8 cellular contexts compared by ENCODE assay signal in the genomic region with DNA sequence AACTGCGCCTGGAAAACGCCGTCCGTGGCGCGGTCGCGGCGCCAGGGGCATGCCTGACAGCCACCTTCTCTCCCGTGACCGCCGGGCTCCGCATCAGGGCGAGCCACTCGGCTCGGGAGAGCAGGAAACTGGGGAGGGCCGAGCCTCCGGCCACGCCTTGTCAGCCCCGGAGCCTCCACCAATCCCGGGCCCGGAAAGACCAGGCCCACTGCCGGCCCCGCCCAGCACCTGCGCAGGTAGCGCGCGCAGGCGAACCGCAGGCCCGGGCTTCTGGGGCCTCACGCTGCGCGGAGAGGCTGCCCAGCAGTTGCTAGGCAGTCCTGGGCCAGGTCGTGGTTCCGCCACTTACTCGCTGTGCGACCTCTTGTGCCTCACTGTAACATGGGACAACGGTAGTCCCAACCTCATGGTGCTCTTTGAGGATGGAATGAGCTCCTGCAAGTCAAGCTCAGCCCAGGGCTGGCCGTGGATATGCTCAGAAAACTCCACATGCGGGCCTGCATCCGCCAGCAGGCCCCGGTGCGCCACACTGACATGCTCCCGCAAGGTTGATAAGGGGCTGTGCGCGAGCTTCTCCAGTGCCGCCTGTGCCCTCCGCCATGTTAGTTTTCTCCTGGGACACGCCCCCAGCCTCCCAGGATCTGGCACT.
DNase-seq lines count a peak whose midpoint lies in the region; ATAC-seq, FAIRE-seq and TF ChIP-seq lines count a peak whose summit lies in the region.

No MANE protein-coding gene starts in this region.

- peak overlapping the region; percentile 40 for H3K4me3 ChIP-seq in bronchial epithelial cell (ENCODE audit: low read depth, low read length)
- H3K4me3 ChIP-seq in stomach smooth muscle (ENCODE audit: low read length in 2 of 2) = peak overlapping the region; percentile 8 to 35
- no peak overlapping the region for H3K4me3 ChIP-seq in foreskin fibroblast (ENCODE audit: low read depth in 1 of 2, low read length in 2 of 2)

- H3K9me3 ChIP-seq in stomach smooth muscle (ENCODE audit: control insufficient read depth in 2 of 2, low read length in 2 of 2) = no peaks in the 10 kb centered on the region

- no peak overlapping the region for H3K9ac ChIP-seq in stomach smooth muscle (ENCODE audit: low read length in 2 of 2)

- H3K27me3 ChIP-seq in bronchial epithelial cell (ENCODE audit: control insufficient read depth, insufficient read depth, low read length) = no peaks in the 10 kb centered on the region
- H3K27me3 ChIP-seq in stomach smooth muscle (ENCODE audit: control insufficient read depth in 1 of 2, insufficient read depth in 2 of 2, low read length in 2 of 2) = peaks cover 25 to 39% of the 10 kb centered on the region in 2 donors

- DNase-seq in NCI-H748 treated with DMSO at 0.1 percent for 48 hours (lab: John Stamatoyannopoulos, UW) (peak; percentile 9), bronchial epithelial cell (ENCODE audit: low read depth) (peak; percentile 70), left lobe of liver (ENCODE audit: low spot score) (peak; percentile 69), COR-L47 (lab: John Stamatoyannopoulos, UW) (no peak), foreskin fibroblast (no peak)

- FAIRE-seq in bronchial epithelial cell (lab: Jason Lieb, UNC) = no peak

- peaks cover 14% of the 10 kb centered on the region for H3K4me1 ChIP-seq in stomach smooth muscle (ENCODE audit: control insufficient read depth, insufficient read depth, low read length)

- ATAC-seq in left lobe of liver (peak; percentile 78), HG03175 (IDR thresholded peaks at IDR 0.05; ENCODE audit: unreplicated experiment) (no peak), HG03565 (IDR thresholded peaks at IDR 0.05; ENCODE audit: unreplicated experiment) (no peak)

- TF ChIP-seq CTCF in bronchial epithelial cell (IDR thresholded peaks at IDR 0.05; ENCODE audit: insufficient read depth, low read length, severe bottlenecking) = no peak
- TF ChIP-seq CTCF in foreskin fibroblast (IDR thresholded peaks at IDR 0.05; ENCODE audit: low read depth, low read length) = no peak

- H3K27ac ChIP-seq in stomach smooth muscle (ENCODE audit: low read length) = no peak overlapping the region

- H3K36me3 ChIP-seq in bronchial epithelial cell (ENCODE audit: control insufficient read depth, insufficient read depth, low read length) (no peaks in the 10 kb centered on the region), stomach smooth muscle (ENCODE audit: control insufficient read depth in 2 of 2, insufficient read depth in 2 of 2, low read length in 2 of 2) (no peaks in the 10 kb centered on the region)

Comparison
In these comparisons a context has a peak if more than half of its experiments do, and no peak if none do; other contexts are left out.
1. DNase-seq: peak in NCI-H748 treated with DMSO at 0.1 percent for 48 hours (single experiment), bronchial epithelial cell (single experiment) and left lobe of liver (single experiment); none in COR-L47 (single experiment) and foreskin fibroblast (0 of 2).
2. H3K4me3 ChIP-seq: peak in bronchial epithelial cell (single experiment) and stomach smooth muscle (2 of 2); none in foreskin fibroblast (0 of 2).